19 cellular contexts compared by ENCODE assay signal in genomic region chr4:71593306-71593705, GRCh38.
"Had no signal": no experiment of that assay in that cellular context is flagged by ENCODE, and none has a peak within 500 bp of the region (broad histone marks: within the 10 kb centered on the region; RNA-seq: fewer than 3 reads in every experiment).

No MANE protein-coding gene starts in this region.

- DNase-seq: activated CD4-positive, alpha-beta T cell treated with anti-CD3 and anti-CD28 coated beads, Interleukin-2, amount 50 U/mL, for 4 hours; activated gamma-delta T cell treated with Interleukin-2 at 50 U/mL for 16 hours; adrenal gland; effector CD8-positive, alpha-beta T cell; esophagus squamous epithelium; hippocampal formation; left colon; lower lobe of right lung; nucleus accumbens; posterior cingulate gyrus; stimulated activated CD4-positive, alpha-beta T cell treated with anti-CD3 and anti-CD28 coated beads, Interleukin-12 subunit alpha, Interleukin-12 subunit beta, amount 100 ng/mL, for 4 hours; stimulated activated CD4-positive, alpha-beta T cell treated with anti-CD3 and anti-CD28 coated beads, Interleukin-1b, Interleukin-23, amount 100 ng/mL, for 48 hours; stimulated activated CD8-positive, alpha-beta memory T cell treated with anti-CD3 and anti-CD28 coated beads, Interleukin-4, amount 100 ng/mL, for 48 hours; stimulated activated naive CD4-positive, alpha-beta T cell; upper lobe of right lung; WERI-Rb-1 had no signal

- H3K4me1 ChIP-seq: adrenal gland, lower lobe of right lung, upper lobe of right lung had no signal

- H3K9me3 Mint-ChIP-seq: natural killer cell treated with Interleukin-12 subunit alpha and Interleukin-12 subunit beta and Interleukin-15 and Interleukin-18, amount 100 ng/mL, for 72 hours had no signal

- H3K27me3 Mint-ChIP-seq: dendritic cell treated with granulocyte-macrophage colony-stimulating factor and Interleukin-4, amounts not matched to agents 40 ng/mL and 50 ng/mL, for 4 days had no signal

- H3K4me3 Mint-ChIP-seq: dendritic cell treated with granulocyte-macrophage colony-stimulating factor and Interleukin-4, amounts not matched to agents 40 ng/mL and 50 ng/mL, for 4 days; natural killer cell treated with Interleukin-12 subunit alpha and Interleukin-12 subunit beta and Interleukin-15 and Interleukin-18, amount 100 ng/mL, for 72 hours had no signal

- H3K27ac Mint-ChIP-seq: activated naive CD4-positive, alpha-beta T cell treated with anti-CD3 and anti-CD28 coated beads, Interleukin-2, amount 50 U/mL, for 72 hours; dendritic cell treated with granulocyte-macrophage colony-stimulating factor and Interleukin-4, amounts not matched to agents 40 ng/mL and 50 ng/mL, for 4 days; natural killer cell treated with Interleukin-12 subunit alpha and Interleukin-12 subunit beta and Interleukin-15 and Interleukin-18, amount 100 ng/mL, for 72 hours had no signal

- H3K36me3 Mint-ChIP-seq: activated naive CD4-positive, alpha-beta T cell treated with anti-CD3 and anti-CD28 coated beads, Interleukin-2, amount 50 U/mL, for 72 hours had no signal

- H3K4me3 ChIP-seq: adrenal gland, esophagus squamous epithelium, lower lobe of right lung, upper lobe of right lung had no signal

- H3K27me3 ChIP-seq: adrenal gland, esophagus squamous epithelium, upper lobe of right lung had no signal

- H3K36me3 ChIP-seq: adrenal gland, esophagus squamous epithelium, lower lobe of right lung, upper lobe of right lung, WERI-Rb-1 had no signal

- H3K27ac ChIP-seq: adrenal gland, esophagus squamous epithelium, lower lobe of right lung, upper lobe of right lung, WERI-Rb-1 had no signal

- ATAC-seq: activated naive CD4-positive, alpha-beta T cell treated with anti-CD3 and anti-CD28 coated beads, Interleukin-2, amount 50 U/mL, for 72 hours; left colon; lower lobe of right lung; natural killer cell treated with Interleukin-12 subunit alpha and Interleukin-12 subunit beta and Interleukin-15 and Interleukin-18, amount 100 ng/mL, for 72 hours; upper lobe of right lung had no signal

- H3K9me3 ChIP-seq: adrenal gland, esophagus squamous epithelium, lower lobe of right lung, upper lobe of right lung had no signal
